ENCODE assay signal across 3 cellular contexts in the genomic region with DNA sequence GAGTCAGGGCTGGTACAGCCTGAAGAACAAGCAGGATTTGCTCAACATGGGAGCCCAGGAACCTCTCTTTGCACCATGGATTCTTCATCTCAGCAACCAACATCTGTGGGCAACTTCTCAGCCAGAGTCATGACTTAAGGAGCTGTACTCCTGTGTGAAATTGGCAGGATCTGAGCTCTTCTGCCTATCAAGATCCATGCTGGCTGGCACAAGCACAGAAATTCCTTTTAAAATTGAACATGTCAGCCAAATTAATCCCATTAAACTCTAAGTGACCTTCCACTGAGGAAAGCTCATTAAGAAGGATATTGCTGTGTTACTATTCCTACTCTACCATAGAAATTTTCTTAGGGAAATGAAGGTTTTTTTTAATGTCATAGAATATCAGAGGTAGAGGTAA.
TF ChIP-seq lines count a peak whose summit lies in the region.

No MANE protein-coding gene starts in this region.

TF ChIP-seq in SK-N-SH treated with all-trans-retinoic acid at 6 μM for 48 hours, 23 proteins besides CTCF, POLR2A, EP300 and RAD21 (continued from another document):
- TF ChIP-seq SNAI2 (CRISPR knock-in tag; IDR thresholded peaks at IDR 0.05), result no peak
- no peak for TF ChIP-seq TCF4 (CRISPR knock-in tag; IDR thresholded peaks at IDR 0.05; ENCODE audit: borderline replicate concordance)
- 0 out of 2 replicates have a peak, but pooled peaks have one; percentile 4 for TF ChIP-seq CSDC2 (CRISPR knock-in tag; IDR thresholded peaks at IDR 0.05)
- TF ChIP-seq ISL1 (CRISPR knock-in tag; IDR thresholded peaks at IDR 0.05), result peak; percentile 95
- peak; percentile 58; the same call in 1 of the 2 replicates for TF ChIP-seq ZFP3 (CRISPR knock-in tag; IDR thresholded peaks at IDR 0.05)
- no peak for TF ChIP-seq OSR1 (CRISPR knock-in tag; IDR thresholded peaks at IDR 0.05)

TF ChIP-seq in SK-N-SH, 30 proteins besides CTCF, POLR2A, EP300 and RAD21 (continued from another document):
- no peak for TF ChIP-seq RFX5 (IDR thresholded peaks at IDR 0.05; ENCODE audit: low read length)
- TF ChIP-seq, protein P1, sequence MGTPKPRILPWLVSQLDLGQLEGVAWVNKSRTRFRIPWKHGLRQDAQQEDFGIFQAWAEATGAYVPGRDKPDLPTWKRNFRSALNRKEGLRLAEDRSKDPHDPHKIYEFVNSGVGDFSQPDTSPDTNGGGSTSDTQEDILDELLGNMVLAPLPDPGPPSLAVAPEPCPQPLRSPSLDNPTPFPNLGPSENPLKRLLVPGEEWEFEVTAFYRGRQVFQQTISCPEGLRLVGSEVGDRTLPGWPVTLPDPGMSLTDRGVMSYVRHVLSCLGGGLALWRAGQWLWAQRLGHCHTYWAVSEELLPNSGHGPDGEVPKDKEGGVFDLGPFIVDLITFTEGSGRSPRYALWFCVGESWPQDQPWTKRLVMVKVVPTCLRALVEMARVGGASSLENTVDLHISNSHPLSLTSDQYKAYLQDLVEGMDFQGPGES (IDR thresholded peaks at IDR 0.05; ENCODE audit: low read depth, low read length), result no peak
- TF ChIP-seq SIN3A (IDR thresholded peaks at IDR 0.05; ENCODE audit: borderline replicate concordance, low read depth, low read length), result no peak
- TF ChIP-seq MXI1 (IDR thresholded peaks at IDR 0.05; ENCODE audit: low read depth, low read length), result no peak
- TF ChIP-seq YY1 (IDR thresholded peaks at IDR 0.05; ENCODE audit: low read depth), result no peak
TF ChIP-seq in SK-N-SH: peak in this region for 0.

TF ChIP-seq in endothelial cell of umbilical vein, 7 proteins besides CTCF, POLR2A, EP300 and RAD21:
- TF ChIP-seq EZH2 (IDR thresholded peaks at IDR 0.05; ENCODE audit: borderline replicate concordance, low read depth, low read length, severe bottlenecking), result no peak
- no peak for TF ChIP-seq POLR2AphosphoS5 (IDR thresholded peaks at IDR 0.05; ENCODE audit: insufficient read depth, low read depth, low read length)
- TF ChIP-seq, protein P2, sequence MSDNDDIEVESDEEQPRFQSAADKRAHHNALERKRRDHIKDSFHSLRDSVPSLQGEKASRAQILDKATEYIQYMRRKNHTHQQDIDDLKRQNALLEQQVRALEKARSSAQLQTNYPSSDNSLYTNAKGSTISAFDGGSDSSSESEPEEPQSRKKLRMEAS (IDR thresholded peaks at IDR 0.05; ENCODE audit: insufficient read depth, insufficient read length), result no peak
- no peak for TF ChIP-seq MYC (IDR thresholded peaks at IDR 0.05; ENCODE audit: low read depth, low read length)
- no peak for TF ChIP-seq FOS (IDR thresholded peaks at IDR 0.05; ENCODE audit: borderline replicate concordance, insufficient read depth, low read length)
- TF ChIP-seq GATA2 (IDR thresholded peaks at IDR 0.05; ENCODE audit: insufficient read depth, insufficient read length, low read depth, low read length), result no peak
- TF ChIP-seq JUN (IDR thresholded peaks at IDR 0.05; ENCODE audit: borderline replicate concordance, insufficient read depth, insufficient read length, low read depth), result no peak
